ENCODE assay signal across 15 cellular contexts in genomic region chr20:7765221-7765620, GRCh38.
DNase-seq lines count a peak whose midpoint lies in the region; ATAC-seq and TF ChIP-seq lines count a peak whose summit lies in the region.
"Had no signal": no experiment of that assay in that cellular context is flagged by ENCODE, and none has a peak within 500 bp of the region (broad histone marks: within the 10 kb centered on the region; RNA-seq: fewer than 3 reads in every experiment).

No MANE protein-coding gene starts in this region.

- H3K9me3 ChIP-seq in vagina: no peaks in the 10 kb centered on the region
- H3K9me3 ChIP-seq: psoas muscle had no signal

- H3K36me3 Mint-ChIP-seq in activated naive CD4-positive, alpha-beta T cell treated with anti-CD3 and anti-CD28 coated beads, Interleukin-2, amount 50 U/mL, for 72 hours: no peaks in the 10 kb centered on the region

- H3K9me3 Mint-ChIP-seq in activated naive CD4-positive, alpha-beta T cell treated with anti-CD3 and anti-CD28 coated beads, Interleukin-2, amount 50 U/mL, for 72 hours: peaks cover 5 to 10% of the 10 kb centered on the region in 2 donors

- no peak overlapping the region for H3K27ac ChIP-seq in vagina
- H3K27ac ChIP-seq: hepatocyte, psoas muscle had no signal

- no peaks in the 10 kb centered on the region for H3K4me1 ChIP-seq in vagina
- H3K4me1 ChIP-seq: psoas muscle had no signal

- no peak overlapping the region for H3K4me3 ChIP-seq in vagina
- H3K4me3 ChIP-seq: hepatocyte, psoas muscle had no signal

- TF ChIP-seq POLR2A in vagina (IDR thresholded peaks at IDR 0.05): no peak

- no peak overlapping the region for H3K27ac Mint-ChIP-seq in activated naive CD4-positive, alpha-beta T cell treated with anti-CD3 and anti-CD28 coated beads, Interleukin-2, amount 50 U/mL, for 72 hours

- ATAC-seq in GM18511 (IDR thresholded peaks at IDR 0.05; ENCODE audit: unreplicated experiment) (peak; percentile 87), GM21367 (IDR thresholded peaks at IDR 0.05; ENCODE audit: unreplicated experiment) (peak; percentile 79), HG03060 (IDR thresholded peaks at IDR 0.05; ENCODE audit: low read depth, unreplicated experiment) (peak; percentile 85)
- ATAC-seq in activated naive CD4-positive, alpha-beta T cell treated with anti-CD3 and anti-CD28 coated beads, Interleukin-2, amount 50 U/mL, for 72 hours: no peak
- ATAC-seq: Panc1, psoas muscle had no signal

- TF ChIP-seq CTCF in vagina (IDR thresholded peaks at IDR 0.05): no peak

- no peaks in the 10 kb centered on the region for H3K36me3 ChIP-seq in vagina

- peak; percentile 20 to 76 for DNase-seq in NOMO-1 (lab: John Stamatoyannopoulos, UW; ENCODE audit: unreplicated experiment in 2 of 2)
- DNase-seq in vagina (ENCODE audit: extremely low spot score in 2 of 2): no peak
- DNase-seq in activated CD8-positive, alpha-beta memory T cell treated with anti-CD3 and anti-CD28 coated beads for 24 hours: no peak
- DNase-seq in EL: no peak
- no peak for DNase-seq in activated naive CD4-positive, alpha-beta T cell treated with anti-CD3 and anti-CD28 coated beads, Interleukin-2, amount 50 U/mL, for 72 hours (ENCODE audit: low spot score in 2 of 2)
- DNase-seq: GDM1; mesendoderm; NCI-H2029; psoas muscle; stimulated activated CD4-positive, alpha-beta T cell treated with anti-CD3 and anti-CD28 coated beads, Interleukin-4, amount 100 ng/mL, for 24 hours had no signal

- no peaks in the 10 kb centered on the region for H3K27me3 ChIP-seq in vagina
- H3K27me3 ChIP-seq: hepatocyte had no signal

- intact Hi-C loops in vagina (cut with DNase I): no loop called here

Comparison
In these comparisons a context has a peak if more than half of its experiments do, and no peak if none do; other contexts are left out.
1. ATAC-seq: peak in GM18511 (single experiment), GM21367 (single experiment) and HG03060 (single experiment); none in activated naive CD4-positive, alpha-beta T cell treated with anti-CD3 and anti-CD28 coated beads, Interleukin-2, amount 50 U/mL, for 72 hours (0 of 2).
2. DNase-seq: peak in NOMO-1 (2 of 2); none in vagina (0 of 2), activated CD8-positive, alpha-beta memory T cell treated with anti-CD3 and anti-CD28 coated beads for 24 hours (single experiment), EL (single experiment) and activated naive CD4-positive, alpha-beta T cell treated with anti-CD3 and anti-CD28 coated beads, Interleukin-2, amount 50 U/mL, for 72 hours (0 of 2).